ENCODE assay signal across 18 cellular contexts in the genomic region with DNA sequence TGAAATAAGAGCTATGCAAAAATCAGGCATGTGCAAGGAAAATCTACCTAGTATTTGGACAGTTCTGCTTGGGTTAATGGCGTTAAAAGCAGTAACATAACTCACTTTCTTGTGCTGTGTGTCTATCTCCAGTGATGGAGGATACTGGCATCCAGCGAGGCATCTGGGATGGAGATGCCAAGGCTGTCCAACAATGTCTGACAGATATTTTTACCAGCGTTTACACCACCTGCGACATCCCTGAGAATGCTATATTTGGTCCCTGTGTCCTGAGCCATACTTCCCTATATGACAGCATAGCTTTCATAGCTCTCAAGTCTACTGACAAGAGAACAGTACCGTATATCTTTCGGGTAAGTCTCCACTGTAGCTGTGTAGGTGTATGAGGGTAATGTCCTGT. TPM values are rescaled to one million over a fixed set of nuclear protein-coding genes. Genes with fewer than 3 reads are reported as not detected.
"Had no signal": no experiment of that assay in that cellular context is flagged by ENCODE, and none has a peak within 500 bp of the region (broad histone marks: within the 10 kb centered on the region; RNA-seq: fewer than 3 reads in every experiment).

No MANE protein-coding gene starts in this region.

- H3K4me3 ChIP-seq: breast epithelium, ovary, testis had no signal

- H3K9me3 ChIP-seq: breast epithelium, ovary, SK-N-SH, testis had no signal

- ATAC-seq: activated CD8-positive, alpha-beta memory T cell treated with anti-CD3 and anti-CD28 coated beads, Interleukin-2, amount 10 ng/mL, durations not matched to agents 7 days and 5 days; sciatic nerve; stimulated activated naive CD8-positive, alpha-beta T cell treated with anti-CD3 and anti-CD28 coated beads, Interleukin-15, amount 100 ng/mL, for 72 hours; T-cell had no signal

- H3K4me2 ChIP-seq: SK-N-SH had no signal

- H3K4me1 ChIP-seq: testis had no signal

- H3K36me3 Mint-ChIP-seq: activated CD4-positive, alpha-beta memory T cell treated with anti-CD3 and anti-CD28 coated beads for 36 hours had no signal

- H3K4me3 Mint-ChIP-seq: activated CD4-positive, alpha-beta memory T cell treated with anti-CD3 and anti-CD28 coated beads for 36 hours; activated CD8-positive, alpha-beta memory T cell treated with anti-CD3 and anti-CD28 coated beads, Interleukin-2, amount 10 ng/mL, durations not matched to agents 7 days and 5 days; activated naive CD8-positive, alpha-beta T cell treated with anti-CD3 and anti-CD28 coated beads for 36 hours; activated T-cell treated with anti-CD3 and anti-CD28 coated beads, Interleukin-2, amount 50 U/mL, for 24 hours; endodermal cell; stimulated activated naive CD8-positive, alpha-beta T cell treated with anti-CD3 and anti-CD28 coated beads, Interleukin-15, amount 100 ng/mL, for 72 hours had no signal

- H3K36me3 ChIP-seq: breast epithelium, ovary had no signal

- DNase-seq: activated CD4-positive, alpha-beta memory T cell treated with anti-CD3 and anti-CD28 coated beads for 36 hours; activated CD4-positive, alpha-beta T cell treated with anti-CD3 and anti-CD28 coated beads for 1 hour; activated CD8-positive, alpha-beta memory T cell treated with anti-CD3 and anti-CD28 coated beads, Interleukin-2, amount 10 ng/mL, durations not matched to agents 7 days and 5 days; activated effector memory CD4-positive, alpha-beta T cell treated with anti-CD3 and anti-CD28 coated beads, Interleukin-2, amount 50 U/mL, for 16 hours; activated naive CD8-positive, alpha-beta T cell treated with anti-CD3 and anti-CD28 coated beads for 36 hours; activated T-cell treated with anti-CD3 and anti-CD28 coated beads, Interleukin-2, amount 50 U/mL, for 24 hours; anterior cingulate cortex; endodermal cell; kidney glomerular epithelial cell; mesendoderm; ovary; SK-N-SH; stimulated activated naive CD8-positive, alpha-beta T cell treated with anti-CD3 and anti-CD28 coated beads, Interleukin-15, amount 100 ng/mL, for 72 hours; T-cell; T1000; testis had no signal

- H3K27me3 ChIP-seq: ovary had no signal

- H3K27ac ChIP-seq: breast epithelium, ovary, testis had no signal

- H3K9ac ChIP-seq: SK-N-SH had no signal

- H3K27ac Mint-ChIP-seq: activated CD4-positive, alpha-beta memory T cell treated with anti-CD3 and anti-CD28 coated beads for 36 hours; activated CD8-positive, alpha-beta memory T cell treated with anti-CD3 and anti-CD28 coated beads, Interleukin-2, amount 10 ng/mL, durations not matched to agents 7 days and 5 days; activated naive CD8-positive, alpha-beta T cell treated with anti-CD3 and anti-CD28 coated beads for 36 hours; activated T-cell treated with anti-CD3 and anti-CD28 coated beads, Interleukin-2, amount 50 U/mL, for 24 hours; endodermal cell; stimulated activated naive CD8-positive, alpha-beta T cell treated with anti-CD3 and anti-CD28 coated beads, Interleukin-15, amount 100 ng/mL, for 72 hours; T-cell had no signal

- H3K9me3 Mint-ChIP-seq: activated CD4-positive, alpha-beta memory T cell treated with anti-CD3 and anti-CD28 coated beads for 36 hours; activated naive CD8-positive, alpha-beta T cell treated with anti-CD3 and anti-CD28 coated beads for 36 hours; activated T-cell treated with anti-CD3 and anti-CD28 coated beads, Interleukin-2, amount 50 U/mL, for 24 hours; endodermal cell; stimulated activated naive CD8-positive, alpha-beta T cell treated with anti-CD3 and anti-CD28 coated beads, Interleukin-15, amount 100 ng/mL, for 72 hours; T-cell had no signal

RNA-seq across cellular contexts. Expression of a gene that starts 2.6 kb away (rescaled TPM):
- total RNA-seq: endodermal cell had no signal
